Comparison of ENCODE assay signal across 16 cellular contexts in genomic region chr3:172359231-172359630, GRCh38.
DNase-seq lines count a peak whose midpoint lies in the region; ATAC-seq, FAIRE-seq and TF ChIP-seq lines count a peak whose summit lies in the region.
"Had no signal": no experiment of that assay in that cellular context is flagged by ENCODE, and none has a peak within 500 bp of the region (broad histone marks: within the 10 kb centered on the region; RNA-seq: fewer than 3 reads in every experiment).

No MANE protein-coding gene starts in this region.

- H2BK12ac ChIP-seq in mesenchymal stem cell (ENCODE audit: low read length in 2 of 2), result no peak overlapping the region
- no peak overlapping the region for H2BK12ac ChIP-seq in neuronal stem cell (ENCODE audit: low read length)

- TF ChIP-seq CTCF in epithelial cell of proximal tubule (conservative IDR thresholded peaks at IDR 0.05; ENCODE audit: low read depth, low read length), result peak; percentile 20

- H2BK5ac ChIP-seq in mesenchymal stem cell (ENCODE audit: low read depth, low read length, poor library complexity, severe bottlenecking), result no peak overlapping the region
- H2BK5ac ChIP-seq in neuronal stem cell (ENCODE audit: low read length), result no peak overlapping the region

- H3K14ac ChIP-seq in mesenchymal stem cell (ENCODE audit: low read length in 2 of 2), result no peak overlapping the region
- H3K14ac ChIP-seq in neuronal stem cell (ENCODE audit: low read length), result no peak overlapping the region

- H3K4me1 ChIP-seq in small intestine (ENCODE audit: control insufficient read depth in 2 of 2, insufficient read depth in 1 of 2, low read depth in 1 of 2, low read length in 1 of 2) (no peaks in the 10 kb centered on the region), mesenchymal stem cell (ENCODE audit: control insufficient read depth, insufficient read depth, low read depth, low read length) (peaks cover 2% of the 10 kb centered on the region), neuronal stem cell (ENCODE audit: control insufficient read depth in 2 of 2, insufficient read depth in 1 of 2, low read depth in 1 of 2, low read length in 2 of 2) (no peaks in the 10 kb centered on the region)

- intact Hi-C loops in left ventricle myocardium superior (cut with micrococcal nuclease) (no loop called here), Right ventricle myocardium inferior (cut with DNase I) (no loop called here)

- H3K9ac ChIP-seq in mesenchymal stem cell (ENCODE audit: low read length) (no peak overlapping the region), neuronal stem cell (ENCODE audit: low read depth, low read length, poor library complexity) (no peak overlapping the region)

- H3K23ac ChIP-seq in mesenchymal stem cell (ENCODE audit: low read length in 2 of 2), result no peak overlapping the region
- H3K23ac ChIP-seq in neuronal stem cell (ENCODE audit: low read depth, low read length, poor library complexity), result no peak overlapping the region

- H2AFZ ChIP-seq in mesenchymal stem cell (ENCODE audit: low read depth, low read length) (no peak overlapping the region), neuronal stem cell (ENCODE audit: low read length) (no peak overlapping the region)

- H2BK120ac ChIP-seq in mesenchymal stem cell (ENCODE audit: low read depth, low read length), result no peak overlapping the region
- no peak overlapping the region for H2BK120ac ChIP-seq in neuronal stem cell (ENCODE audit: low read depth, low read length)

- DNase-seq in left ventricle myocardium superior (no peak), Right ventricle myocardium inferior (ENCODE audit: missing footprints) (no peak), NCI-H69 (lab: John Stamatoyannopoulos, UW) (peak; percentile 23), epithelial cell of proximal tubule (ENCODE audit: low read depth) (no peak), small intestine (peak; percentile 10), mesenchymal stem cell (no peak), neuronal stem cell (ENCODE audit: low spot score) (no peak)
- DNase-seq: CD4-positive, CD25-positive, alpha-beta regulatory T cell; DND-41; NCI-H2029; NCI-H2227 treated with DMSO at 0.1 percent for 48 hours; NCI-H526 treated with DMSO at 0.1 percent for 48 hours; PC-3 had no signal

- no peak overlapping the region for H3K4me3 ChIP-seq in epithelial cell of proximal tubule (ENCODE audit: low read depth, low read length)
- H3K4me3 ChIP-seq in small intestine (ENCODE audit: low read depth in 1 of 2, low read length in 2 of 2), result no peak overlapping the region
- no peak overlapping the region for H3K4me3 ChIP-seq in mesenchymal stem cell (ENCODE audit: insufficient read depth in 1 of 2, low read depth in 1 of 2, low read length in 2 of 2)
- H3K4me3 ChIP-seq in neuronal stem cell (ENCODE audit: low read length in 2 of 2), result no peak overlapping the region
- H3K4me3 ChIP-seq: A549 had no signal

- H3K27ac ChIP-seq in small intestine (ENCODE audit: low read depth in 1 of 2, low read length in 1 of 2) (no peak overlapping the region), mesenchymal stem cell (ENCODE audit: low read length, poor library complexity, severe bottlenecking) (no peak overlapping the region), neuronal stem cell (replicated peaks; ENCODE audit: low read length) (no peak overlapping the region)
- H3K27ac ChIP-seq: A549 had no signal

- peak; percentile 79 for FAIRE-seq in small intestine (lab: Jason Lieb, UNC)
- FAIRE-seq: A549 had no signal

- 93 to 96% (median 95%) methylated on average over 1 of the region's 1 CpG for WGBS in small intestine, 3 donors
- no CpG with 5 or more reads among the region's 1 CpG for WGBS in mesenchymal stem cell
- no CpG with 5 or more reads among the region's 1 CpG for WGBS in neuronal stem cell (ENCODE audit: extremely low coverage in 2 of 2, insufficient read length in 2 of 2, insufficient replicate concordance in 1 of 2), 2 donors

- H3K9me3 ChIP-seq in small intestine (ENCODE audit: control insufficient read depth, low read depth) (no peaks in the 10 kb centered on the region), mesenchymal stem cell (ENCODE audit: control insufficient read depth, low read length) (no peaks in the 10 kb centered on the region), neuronal stem cell (replicated peaks in 1 of 2; ENCODE audit: control insufficient read depth in 2 of 2, insufficient read depth in 1 of 2, low read depth in 1 of 2, low read length in 2 of 2) (no peaks in the 10 kb centered on the region)
- H3K9me3 ChIP-seq: A549 had no signal

- no peak overlapping the region for H2BK15ac ChIP-seq in mesenchymal stem cell (ENCODE audit: low read depth, poor library complexity, severe bottlenecking)
- H2BK15ac ChIP-seq in neuronal stem cell (ENCODE audit: low read length), result no peak overlapping the region

- no peak overlapping the region for H2AK5ac ChIP-seq in mesenchymal stem cell (ENCODE audit: low read length, severe bottlenecking)
- H2AK5ac ChIP-seq in neuronal stem cell (ENCODE audit: low read depth, low read length), result no peak overlapping the region

- ATAC-seq in left ventricle myocardium superior, result peak; percentile 9
- ATAC-seq in Right ventricle myocardium inferior, result no peak
- no peak for ATAC-seq in HG03342 (IDR thresholded peaks at IDR 0.05; ENCODE audit: unreplicated experiment)
- ATAC-seq: A549, PC-3, SK-N-SH treated with all-trans-retinoic acid at 6 μM for 48 hours had no signal

- no peak overlapping the region for H3K4me2 ChIP-seq in mesenchymal stem cell (ENCODE audit: low read length, poor library complexity, severe bottlenecking)
- H3K4me2 ChIP-seq in neuronal stem cell (ENCODE audit: insufficient read depth, low read length, poor library complexity, severe bottlenecking), result no peak overlapping the region
- H3K4me2 ChIP-seq: A549 had no signal

- H3K79me1 ChIP-seq in mesenchymal stem cell (replicated peaks; ENCODE audit: low read length, poor library complexity, severe bottlenecking) (peaks cover 20% of the 10 kb centered on the region), neuronal stem cell (ENCODE audit: low read depth, low read length) (no peaks in the 10 kb centered on the region)

- H3K27me3 ChIP-seq in small intestine (ENCODE audit: control insufficient read depth in 2 of 2, insufficient read depth in 2 of 2, low read length in 2 of 2), result no peaks in the 10 kb centered on the region
- no peaks in the 10 kb centered on the region for H3K27me3 ChIP-seq in mesenchymal stem cell (ENCODE audit: control insufficient read depth in 1 of 2, insufficient read depth in 1 of 2, low read length in 2 of 2)
- H3K27me3 ChIP-seq in neuronal stem cell (ENCODE audit: control insufficient read depth in 3 of 3, insufficient read depth in 3 of 3, low read depth in 1 of 3, low read length in 3 of 3), result no peaks in the 10 kb centered on the region

- H4K8ac ChIP-seq in mesenchymal stem cell (ENCODE audit: low read length), result no peak overlapping the region
- no peak overlapping the region for H4K8ac ChIP-seq in neuronal stem cell (ENCODE audit: low read depth, low read length)

- H3K4ac ChIP-seq in mesenchymal stem cell (ENCODE audit: low read depth in 1 of 2, low read length in 2 of 2) (no peak overlapping the region), neuronal stem cell (ENCODE audit: low read length) (no peak overlapping the region)

- H4K91ac ChIP-seq in mesenchymal stem cell (ENCODE audit: low read length) (no peak overlapping the region), neuronal stem cell (ENCODE audit: low read depth, low read length, poor library complexity) (no peak overlapping the region)

- H3K36me3 ChIP-seq in small intestine (ENCODE audit: control insufficient read depth in 2 of 2, insufficient read depth in 2 of 2, low read length in 2 of 2) (peaks cover 8% of the 10 kb centered on the region in 2 donors), mesenchymal stem cell (ENCODE audit: control insufficient read depth in 1 of 2, insufficient read depth in 2 of 2, low read depth in 1 of 2, low read length in 2 of 2) (peaks cover 18 to 78% of the 10 kb centered on the region in 2 experiments), neuronal stem cell (replicated peaks in 1 of 2; ENCODE audit: control insufficient read depth in 2 of 2, insufficient read depth in 2 of 2, low read length in 2 of 2) (peaks cover 9 to 81% of the 10 kb centered on the region in 2 donors)

- no peak overlapping the region for H3K18ac ChIP-seq in mesenchymal stem cell (ENCODE audit: low read depth in 1 of 2, low read length in 2 of 2)
- no peak overlapping the region for H3K18ac ChIP-seq in neuronal stem cell (ENCODE audit: low read length)

Comparison
In these comparisons a context has a peak if more than half of its experiments do, and no peak if none do; other contexts are left out.
1. DNase-seq: peak in NCI-H69 (single experiment) and small intestine (single experiment); none in left ventricle myocardium superior (single experiment), Right ventricle myocardium inferior (single experiment), epithelial cell of proximal tubule (single experiment), mesenchymal stem cell (single experiment) and neuronal stem cell (single experiment).